In genomic region chr14:75519394-75519793, GRCh38 we compare ENCODE assay signal across 20 cellular contexts. TPM values are rescaled to one million over a fixed set of nuclear protein-coding genes. Genes with fewer than 3 reads are reported as not detected.
DNase-seq lines count a peak whose midpoint lies in the region; ATAC-seq, FAIRE-seq and TF ChIP-seq lines count a peak whose summit lies in the region.
"Had no signal": no experiment of that assay in that cellular context is flagged by ENCODE, and none has a peak within 500 bp of the region (broad histone marks: within the 10 kb centered on the region; RNA-seq: fewer than 3 reads in every experiment).

No MANE protein-coding gene starts in this region.

- CTCF ChIA-PET in activated CD4-positive, alpha-beta memory T cell treated with anti-CD3 and anti-CD28 coated beads for 36 hours (lab: Charles Lee) = interaction anchor here (0.9 to 11.1 kb wide), 15 partner anchors 9 to 141 kb away, joined by 3 to 88 read pairs (median 6); partner anchors contain the start of genes ERG28 and FLVCR2
- CTCF ChIA-PET in activated CD4-positive, alpha-beta memory T cell treated with anti-CD3 and anti-CD28 coated beads, Interleukin-2, amount 10 ng/mL, durations not matched to agents 7 days and 5 days (lab: Charles Lee) = interaction anchor here (0.6 to 5.8 kb wide), 16 partner anchors 9 to 259 kb away, joined by 3 to 30 read pairs (median 4); no protein-coding TSS in a partner anchor
- CTCF ChIA-PET in HEK293 (lab: Yijun Ruan, JAX) (interaction anchor here (0.6 to 2.6 kb wide), 13 partner anchors 9 to 769 kb away, joined by 3 to 11 read pairs (median 3); no protein-coding TSS in a partner anchor), GM12878 (lab: Yijun Ruan, JAX) (interaction anchor here (0.9 to 21.2 kb wide), 15 partner anchors 9 to 214 kb away, joined by 3 to 520 read pairs (median 14); partner anchors contain the start of genes ERG28, FLVCR2 and TTLL5), MCF 10A (lab: Yijun Ruan, JAX) (interaction anchor here (0.6 to 4.6 kb wide), 3 partner anchors 31 to 129 kb away, joined by 3 to 23 read pairs (median 4); no protein-coding TSS in a partner anchor)

- FAIRE-seq in GM12878 (lab: Jason Lieb, UNC) = no peak
- FAIRE-seq: D721Med had no signal

- peaks cover 67% of the 10 kb centered on the region for H3K4me1 Mint-ChIP-seq in activated CD4-positive, alpha-beta memory T cell treated with anti-CD3 and anti-CD28 coated beads for 36 hours (ENCODE audit: low read depth)
- peaks cover 64% of the 10 kb centered on the region for H3K4me1 Mint-ChIP-seq in activated CD4-positive, alpha-beta memory T cell treated with anti-CD3 and anti-CD28 coated beads, Interleukin-2, amount 10 ng/mL, durations not matched to agents 7 days and 5 days
- H3K4me1 Mint-ChIP-seq in MCF 10A (ENCODE audit: insufficient read depth, unreplicated experiment) = peaks cover 7% of the 10 kb centered on the region

- H3K36me3 ChIP-seq in ACC112 (ENCODE audit: insufficient read depth, low read length) (no peaks in the 10 kb centered on the region), HEK293 (ENCODE audit: control insufficient read depth in 2 of 2, insufficient read depth in 1 of 2, low read length in 2 of 2) (no peaks in the 10 kb centered on the region), GM12878 (ENCODE audit: control insufficient read depth in 2 of 2, insufficient read depth in 2 of 2, low read length in 1 of 2) (no peaks in the 10 kb centered on the region)

- TF ChIP-seq EP300 in GM12878 (IDR thresholded peaks at IDR 0.05; ENCODE audit: borderline replicate concordance in 1 of 2, control insufficient read depth in 1 of 2, low read depth in 2 of 2, low read length in 2 of 2) = no peak

- intact Hi-C loops in activated CD4-positive, alpha-beta memory T cell treated with anti-CD3 and anti-CD28 coated beads for 36 hours (cut with micrococcal nuclease) = no loop called here
- intact Hi-C loops in GM12878 (cut with micrococcal nuclease; ENCODE audit: unreplicated experiment) = no loop called here
- intact Hi-C loops in MCF 10A (cut with micrococcal nuclease) = no loop called here

- SMC1A ChIA-PET in GM12878 (lab: Charles Lee; ENCODE audit: uncharacterized antibody, unreplicated experiment) = interaction anchor here (1.2 to 19.9 kb wide), 12 partner anchors 10 to 214 kb away, joined by 3 to 619 read pairs (median 54); partner anchors contain the start of genes ERG28, FLVCR2 and TTLL5

- in situ Hi-C loops in GM12878 (cut with MboI) = no loop called here

- H3K9me3 ChIP-seq in HEK293 (ENCODE audit: control insufficient read depth, insufficient read depth, low read depth, low read length) (no peaks in the 10 kb centered on the region), GM12878 (replicated peaks; ENCODE audit: control insufficient read depth, insufficient read depth, low read length) (no peaks in the 10 kb centered on the region; the same call in 2 of the 3 replicates)

- DNase-seq in activated CD4-positive, alpha-beta memory T cell treated with anti-CD3 and anti-CD28 coated beads for 36 hours = no peak
- no peak for DNase-seq in activated CD4-positive, alpha-beta memory T cell treated with anti-CD3 and anti-CD28 coated beads, Interleukin-2, amount 10 ng/mL, durations not matched to agents 7 days and 5 days
- DNase-seq in GM12878 (ENCODE audit: low read depth, low spot score) = no peak
- no peak for DNase-seq in stimulated activated CD8-positive, alpha-beta memory T cell treated with anti-CD3 and anti-CD28 coated beads, Interleukin-4, amount 100 ng/mL, for 48 hours
- no peak for DNase-seq in stimulated activated CD4-positive, alpha-beta T cell treated with anti-CD3 and anti-CD28 coated beads, Interleukin-2, amount 100 ng/mL, for 48 hours
- no peak for DNase-seq in MCF 10A (ENCODE audit: unreplicated experiment)
- DNase-seq: 8988T, NCI-H2029, NCI-H446, NCI-H524 treated with DMSO at 0.1 percent for 48 hours, NCI-H774 had no signal

- POLR2A ChIA-PET in activated CD4-positive, alpha-beta memory T cell treated with anti-CD3 and anti-CD28 coated beads for 36 hours (lab: Charles Lee) = interaction anchor here (1.0 to 8.6 kb wide), 5 partner anchors 9 to 47 kb away, joined by 3 to 172 read pairs (median 3); no protein-coding TSS in a partner anchor
- POLR2A ChIA-PET in activated CD4-positive, alpha-beta memory T cell treated with anti-CD3 and anti-CD28 coated beads, Interleukin-2, amount 10 ng/mL, durations not matched to agents 7 days and 5 days (lab: Charles Lee) = interaction anchor here (1.2 to 2.4 kb wide), 3 partner anchors 14 to 32 kb away, joined by 3 to 8 read pairs (median 5); no protein-coding TSS in a partner anchor
- POLR2A ChIA-PET in HEK293 (lab: Yijun Ruan, JAX) = no interaction called here
- POLR2A ChIA-PET in GM12878 (lab: Charles Lee) = interaction anchor here (0.6 to 19.7 kb wide), 8 partner anchors 12 to 47 kb away, joined by 3 to 385 read pairs (median 12); no protein-coding TSS in a partner anchor
- POLR2A ChIA-PET in MCF 10A (lab: Yijun Ruan, JAX) = interaction anchor here (1.0 kb wide), 1 partner anchor 12 kb away, joined by 3 read pairs; no protein-coding TSS in a partner anchor

- WGBS in GM12878 (ENCODE audit: insufficient coverage, insufficient replicate concordance, low lambda C conversion rate, missing lambda C conversion rate) = 13% methylated on average over 4 of the region's 4 CpGs

- ATAC-seq in GM12878 = no peak

- RAD21 ChIA-PET in GM12878 (lab: Charles Lee; ENCODE audit: unreplicated experiment) = interaction anchor here (0.6 to 21.5 kb wide), 15 partner anchors 10 to 141 kb away, joined by 3 to 645 read pairs (median 8); partner anchors contain the start of genes ERG28, FLVCR2 and TTLL5

- H3K4me2 ChIP-seq in GM12878 (ENCODE audit: control insufficient read depth, insufficient read depth) = peak overlapping the region; percentile 76
- H3K4me2 ChIP-seq: GM23338 had no signal

- TF ChIP-seq CTCF in HEK293 (tag by site-specific recombination; IDR thresholded peaks at IDR 0.05) = no peak
- no peak for TF ChIP-seq CTCF in GM12878 (IDR thresholded peaks at IDR 0.05 in 2 of 3, conservative IDR thresholded peaks at IDR 0.05 in 1 of 3; ENCODE audit: control insufficient read depth in 2 of 3, extremely low read depth in 1 of 3, insufficient read depth in 1 of 3, low read depth in 3 of 3, low read length in 3 of 3)
- no peak for TF ChIP-seq CTCF in MCF 10A (IDR thresholded peaks at IDR 0.05; ENCODE audit: unreplicated experiment)

- H3K4me1 ChIP-seq in ACC112 (ENCODE audit: control insufficient read depth, insufficient read depth, low read length, unreplicated experiment) (peaks cover 39% of the 10 kb centered on the region), HEK293 (ENCODE audit: control insufficient read depth, insufficient read depth, low read length) (no peaks in the 10 kb centered on the region), GM12878 (ENCODE audit: control insufficient read depth, insufficient read depth, low read length) (peaks cover 56% of the 10 kb centered on the region)

- H3K27ac Mint-ChIP-seq in activated CD4-positive, alpha-beta memory T cell treated with anti-CD3 and anti-CD28 coated beads for 36 hours = peak overlapping the region; percentile 100
- no peak overlapping the region for H3K27ac Mint-ChIP-seq in activated CD4-positive, alpha-beta memory T cell treated with anti-CD3 and anti-CD28 coated beads, Interleukin-2, amount 10 ng/mL, durations not matched to agents 7 days and 5 days
- H3K27ac Mint-ChIP-seq in MCF 10A (ENCODE audit: low read depth, unreplicated experiment) = no peak overlapping the region
- H3K27ac Mint-ChIP-seq: GM23338, H9 had no signal

- BruUV-seq in GM12878 (replicated peaks; lab: Mats Ljungman, UMichigan) (no TSS peak), MCF 10A (replicated peaks; lab: Mats Ljungman, UMichigan) (no TSS peak)

- H2AFZ ChIP-seq in ACC112 (ENCODE audit: low read length, unreplicated experiment) = no peak overlapping the region
- H2AFZ ChIP-seq in GM12878 (ENCODE audit: control insufficient read depth, low read depth, low read length) = peak overlapping the region; percentile 10; the same call in 1 of the 2 replicates

- H3K27me3 ChIP-seq in ACC112 (ENCODE audit: insufficient read depth, low read length) (no peaks in the 10 kb centered on the region), GM12878 (replicated peaks in 1 of 2; ENCODE audit: control insufficient read depth in 2 of 2, insufficient read depth in 2 of 2, low read length in 1 of 2) (no peaks in the 10 kb centered on the region)

- H3K27me3 Mint-ChIP-seq in activated CD4-positive, alpha-beta memory T cell treated with anti-CD3 and anti-CD28 coated beads for 36 hours = no peaks in the 10 kb centered on the region
- no peaks in the 10 kb centered on the region for H3K27me3 Mint-ChIP-seq in activated CD4-positive, alpha-beta memory T cell treated with anti-CD3 and anti-CD28 coated beads, Interleukin-2, amount 10 ng/mL, durations not matched to agents 7 days and 5 days
- no peaks in the 10 kb centered on the region for H3K27me3 Mint-ChIP-seq in MCF 10A (ENCODE audit: insufficient read depth, unreplicated experiment)

- TF ChIP-seq POLR2A in GM12878 (IDR thresholded peaks at IDR 0.05; ENCODE audit: low read depth, low read length) = no peak

- TF ChIP-seq RAD21 in GM12878 (IDR thresholded peaks at IDR 0.05; ENCODE audit: insufficient read depth, low read depth, low read length) = no peak

- H3K36me3 Mint-ChIP-seq in activated CD4-positive, alpha-beta memory T cell treated with anti-CD3 and anti-CD28 coated beads for 36 hours = peaks cover 24% of the 10 kb centered on the region
- H3K36me3 Mint-ChIP-seq in activated CD4-positive, alpha-beta memory T cell treated with anti-CD3 and anti-CD28 coated beads, Interleukin-2, amount 10 ng/mL, durations not matched to agents 7 days and 5 days (ENCODE audit: low read depth) = peaks cover 20% of the 10 kb centered on the region
- peaks cover 6% of the 10 kb centered on the region for H3K36me3 Mint-ChIP-seq in MCF 10A (ENCODE audit: insufficient read depth, unreplicated experiment)

- no peak overlapping the region for H3K4me3 Mint-ChIP-seq in activated CD4-positive, alpha-beta memory T cell treated with anti-CD3 and anti-CD28 coated beads for 36 hours
- no peak overlapping the region for H3K4me3 Mint-ChIP-seq in activated CD4-positive, alpha-beta memory T cell treated with anti-CD3 and anti-CD28 coated beads, Interleukin-2, amount 10 ng/mL, durations not matched to agents 7 days and 5 days
- H3K4me3 Mint-ChIP-seq in MCF 10A (ENCODE audit: unreplicated experiment) = no peak overlapping the region
- H3K4me3 Mint-ChIP-seq: GM23338, H9 had no signal

- H3K79me2 ChIP-seq in ACC112 (ENCODE audit: control insufficient read depth, insufficient read depth, low read length, unreplicated experiment) = no peaks in the 10 kb centered on the region
- peaks cover 69% of the 10 kb centered on the region for H3K79me2 ChIP-seq in GM12878 (ENCODE audit: control insufficient read depth, insufficient read depth, low read length)

- H3K9me3 Mint-ChIP-seq in activated CD4-positive, alpha-beta memory T cell treated with anti-CD3 and anti-CD28 coated beads for 36 hours = no peaks in the 10 kb centered on the region
- H3K9me3 Mint-ChIP-seq in activated CD4-positive, alpha-beta memory T cell treated with anti-CD3 and anti-CD28 coated beads, Interleukin-2, amount 10 ng/mL, durations not matched to agents 7 days and 5 days = no peaks in the 10 kb centered on the region
- no peaks in the 10 kb centered on the region for H3K9me3 Mint-ChIP-seq in MCF 10A (ENCODE audit: unreplicated experiment)
- H3K9me3 Mint-ChIP-seq: GM23338, H9, HFFc6 had no signal

- no peak overlapping the region for H3K9ac ChIP-seq in GM12878 (ENCODE audit: control insufficient read depth, insufficient read depth, low read length)

- no peak overlapping the region for H3K4me3 ChIP-seq in ACC112 (ENCODE audit: low read depth, low read length)
- H3K4me3 ChIP-seq in HEK293 (ENCODE audit: low read depth, low read length) = no peak overlapping the region
- peak overlapping the region; percentile 28; the same call in 1 of the 2 replicates for H3K4me3 ChIP-seq in GM12878
- H3K4me3 ChIP-seq: GM23338 had no signal

- peak overlapping the region; percentile 25; the same call in 1 of the 2 replicates for H3K27ac ChIP-seq in ACC112 (ENCODE audit: low read depth, low read length)
- no peak overlapping the region for H3K27ac ChIP-seq in HEK293 (ENCODE audit: extremely low read depth, low read depth, low read length)
- peak overlapping the region; percentile 93; the same call in 1 of the 2 replicates for H3K27ac ChIP-seq in GM12878 (ENCODE audit: control insufficient read depth, insufficient read depth)
- H3K27ac ChIP-seq: RWPE1 had no signal

- no peaks in the 10 kb centered on the region for H4K20me1 ChIP-seq in GM12878 (ENCODE audit: control insufficient read depth, insufficient read depth)

RNA-seq across cellular contexts. Expression of gene BATF, which starts 2.9 kb away (rescaled TPM):
- total RNA-seq in activated CD4-positive, alpha-beta memory T cell treated with anti-CD3 and anti-CD28 coated beads for 36 hours = 100 to 1,000 TPM; 171 to 182 TPM
- total RNA-seq in activated CD4-positive, alpha-beta memory T cell treated with anti-CD3 and anti-CD28 coated beads, Interleukin-2, amount 10 ng/mL, durations not matched to agents 7 days and 5 days = 10 to 100 TPM; 63.0 to 66.1 TPM
- 55.3 and 58.4 TPM in 2 replicates for total RNA-seq in GM12878 (2013; cell fraction: nucleolus; rRNA removed)
- total RNA-seq in GM12878 (2014; rRNA removed) (153 and 158 TPM in 2 replicates), GM12878 (2014; rRNA removed; fragmentation: Illumina TruSeq; extraction: Trizol) (94.0 and 99.6 TPM in 2 replicates), GM12878 (2021) (99.8 and 107 TPM in 2 replicates), MCF 10A (2022) (not detected in 2 replicates)
- polyA plus RNA-seq in GM12878 (2011; ENCODE audit: low read depth) = 105 TPM
- polyA plus RNA-seq in GM12878 (2011; rRNA removed) (53.9 and 98.3 TPM in 2 replicates), GM12878 (2014; fragmentation: Illumina TruSeq; extraction: Trizol) (30.7 and 93.4 TPM in 2 replicates), GM12878 (2014; fragmentation: Nextera tagmentation; extraction: Ambion mirVana) (10 to 100 TPM in 1 of 2 experiments, 1 to 10 TPM in 1; 10.0 to 30.9 TPM), GM12878 (2014; rRNA removed) (147 and 176 TPM in 2 replicates), GM12878 (2016; fragmentation: Nextera tagmentation; extraction: Ambion mirVana) (100 to 1,000 TPM; 133 to 154 TPM)
- polyA plus RNA-seq in GM12878 (2011; cell fraction: cytosol; rRNA removed) = 136 and 190 TPM in 2 replicates
- 87.8 and 92.3 TPM in 2 replicates for polyA plus RNA-seq in GM12878 (2011; cell fraction: nucleus; rRNA removed)
- 86.3 and 91.1 TPM in 2 replicates for polyA plus RNA-seq in GM12878 (2012)
- 18.5 and 50.6 TPM in 2 replicates for polyA minus RNA-seq in GM12878 (2011; rRNA and poly(A)+ RNA removed)
- 21.5 and 22.8 TPM in 2 replicates for polyA minus RNA-seq in GM12878 (2011; cell fraction: cytosol; rRNA and poly(A)+ RNA removed)
- polyA minus RNA-seq in GM12878 (2011; cell fraction: nucleus; rRNA and poly(A)+ RNA removed) = 22.0 and 37.2 TPM in 2 replicates
- total RNA-seq: GM23338, H9, HFFc6, IMR-90 had no signal
- polyA plus RNA-seq: BJ, GM23338, IMR-90 had no signal

RNA-seq across cellular contexts. Expression of gene FLVCR2, which starts 59.0 kb away (rescaled TPM):
- 1 to 10 TPM; 2.8 to 7.6 TPM for total RNA-seq in activated CD4-positive, alpha-beta memory T cell treated with anti-CD3 and anti-CD28 coated beads for 36 hours
- 1 to 10 TPM; 1.3 to 3.0 TPM for total RNA-seq in activated CD4-positive, alpha-beta memory T cell treated with anti-CD3 and anti-CD28 coated beads, Interleukin-2, amount 10 ng/mL, durations not matched to agents 7 days and 5 days
- total RNA-seq in GM12878 (2013; cell fraction: nucleolus; rRNA removed) = 10.7 and 13.0 TPM in 2 replicates
- total RNA-seq in GM12878 (2014; rRNA removed) (0.98 and 1.8 TPM in 2 replicates), GM12878 (2014; rRNA removed; fragmentation: Illumina TruSeq; extraction: Trizol) (1.2 and 1.8 TPM in 2 replicates), GM12878 (2021) (1.7 and 3.7 TPM in 2 replicates), MCF 10A (2022) (3.2 and 4.2 TPM in 2 replicates)
- polyA plus RNA-seq in GM12878 (2011; ENCODE audit: low read depth) = 0.88 TPM
- polyA plus RNA-seq in GM12878 (2011; rRNA removed) (2.9 and 3.1 TPM in 2 replicates), GM12878 (2014; fragmentation: Illumina TruSeq; extraction: Trizol) (1.8 and 2.2 TPM in 2 replicates), GM12878 (2014; fragmentation: Nextera tagmentation; extraction: Ambion mirVana) (under 1 TPM; 0.24 to 0.47 TPM), GM12878 (2014; rRNA removed) (1.0 and 1.4 TPM in 2 replicates), GM12878 (2016; fragmentation: Nextera tagmentation; extraction: Ambion mirVana) (1 to 10 TPM; 1.0 to 1.8 TPM)
- 1.5 and 1.8 TPM in 2 replicates for polyA plus RNA-seq in GM12878 (2011; cell fraction: cytosol; rRNA removed)
- polyA plus RNA-seq in GM12878 (2011; cell fraction: nucleus; rRNA removed) = 2.6 and 2.8 TPM in 2 replicates
- 1.1 and 1.8 TPM in 2 replicates for polyA plus RNA-seq in GM12878 (2012)
- 2.6 and 4.5 TPM in 2 replicates for polyA minus RNA-seq in GM12878 (2011; rRNA and poly(A)+ RNA removed)
- 0.62 and 1.7 TPM in 2 replicates for polyA minus RNA-seq in GM12878 (2011; cell fraction: cytosol; rRNA and poly(A)+ RNA removed)
- polyA minus RNA-seq in GM12878 (2011; cell fraction: nucleus; rRNA and poly(A)+ RNA removed) = 2.3 and 3.1 TPM in 2 replicates

Comparison
In these comparisons a context has a peak if more than half of its experiments do, and no peak if none do; other contexts are left out.
1. RNA of gene BATF, which starts 2.9 kb away (total RNA-seq): 171 to 182 TPM in activated CD4-positive, alpha-beta memory T cell treated with anti-CD3 and anti-CD28 coated beads for 36 hours, 55.3 to 158 TPM in GM12878 and 63.0 to 66.1 TPM in activated CD4-positive, alpha-beta memory T cell treated with anti-CD3 and anti-CD28 coated beads, Interleukin-2, amount 10 ng/mL, durations not matched to agents 7 days and 5 days; not detected in MCF 10A; every median in the first group is over 10 times any median in the second.